11 cellular contexts compared by ENCODE assay signal in genomic region chr1:41476807-41477361, GRCh38. TPM values are rescaled to one million over a fixed set of nuclear protein-coding genes. Genes with fewer than 3 reads are reported as not detected.
DNase-seq lines count a peak whose midpoint lies in the region; ATAC-seq, FAIRE-seq and TF ChIP-seq lines count a peak whose summit lies in the region.
"Had no signal": no experiment of that assay in that cellular context is flagged by ENCODE, and none has a peak within 500 bp of the region (broad histone marks: within the 10 kb centered on the region; RNA-seq: fewer than 3 reads in every experiment).

No MANE protein-coding gene starts in this region.

- H3K36me3 Mint-ChIP-seq in activated CD4-positive, alpha-beta T cell treated with anti-CD3 and anti-CD28 coated beads, Interleukin-2, amount 10 ng/mL, durations not matched to agents 24 days and 14 days (ENCODE audit: low read depth) = no peaks in the 10 kb centered on the region
- H3K36me3 Mint-ChIP-seq: activated CD8-positive, alpha-beta memory T cell treated with anti-CD3 and anti-CD28 coated beads, Interleukin-2, amount 10 ng/mL, durations not matched to agents 7 days and 5 days; memory B cell had no signal

- H3K4me1 ChIP-seq in BLaER1 = peaks cover 28% of the 10 kb centered on the region
- H3K4me1 ChIP-seq in left ventricle myocardium inferior = peaks cover 61% of the 10 kb centered on the region
- H3K4me1 ChIP-seq in pancreas = peaks cover 16 to 41% (median 29%) of the 10 kb centered on the region in 3 donors

- H3K4me2 ChIP-seq in BLaER1 = peak overlapping the region; percentile 46

- no peak overlapping the region for H3K9ac ChIP-seq in BLaER1

- H3K9me3 Mint-ChIP-seq in activated CD4-positive, alpha-beta T cell treated with anti-CD3 and anti-CD28 coated beads, Interleukin-2, amount 10 ng/mL, durations not matched to agents 24 days and 14 days = no peaks in the 10 kb centered on the region
- H3K9me3 Mint-ChIP-seq: memory B cell had no signal

- ATAC-seq in pancreas = peak; percentile 71 to 86 (median 84)
- no peak for ATAC-seq in HG02759 (IDR thresholded peaks at IDR 0.05; ENCODE audit: unreplicated experiment)
- ATAC-seq: activated CD8-positive, alpha-beta memory T cell treated with anti-CD3 and anti-CD28 coated beads, Interleukin-2, amount 10 ng/mL, durations not matched to agents 7 days and 5 days had no signal

- H3K27ac ChIP-seq in BLaER1 (peak overlapping the region; percentile 28; the same call in 1 of the 2 replicates), left ventricle myocardium inferior (replicated peaks) (peak overlapping the region; percentile 84), pancreas (peak overlapping the region; percentile 52 to 86 (median 78))

- 44 to 45% methylated on average over 11 of the region's 11 CpGs for WGBS in pancreas, 2 donors

- no peaks in the 10 kb centered on the region for H3K9me3 ChIP-seq in BLaER1
- no peaks in the 10 kb centered on the region for H3K9me3 ChIP-seq in left ventricle myocardium inferior (replicated peaks)
- H3K9me3 ChIP-seq in pancreas = no peaks in the 10 kb centered on the region

- intact Hi-C loops in left ventricle myocardium inferior (cut with micrococcal nuclease) = no loop called here
- intact Hi-C loops in pancreas (cut with DNase I) = no loop called here
- intact Hi-C loops in activated CD4-positive, alpha-beta T cell treated with anti-CD3 and anti-CD28 coated beads, Interleukin-2, amount 10 ng/mL, durations not matched to agents 24 days and 14 days (cut with micrococcal nuclease) = no loop called here

- TF ChIP-seq CTCF in left ventricle myocardium inferior (IDR thresholded peaks at IDR 0.05; ENCODE audit: borderline replicate concordance) (no peak), pancreas (IDR thresholded peaks at IDR 0.05) (no peak)

- no peaks in the 10 kb centered on the region for H3K4me1 Mint-ChIP-seq in activated CD4-positive, alpha-beta T cell treated with anti-CD3 and anti-CD28 coated beads, Interleukin-2, amount 10 ng/mL, durations not matched to agents 24 days and 14 days
- H3K4me1 Mint-ChIP-seq: activated CD8-positive, alpha-beta memory T cell treated with anti-CD3 and anti-CD28 coated beads, Interleukin-2, amount 10 ng/mL, durations not matched to agents 7 days and 5 days; memory B cell had no signal

- no peaks in the 10 kb centered on the region for H4K20me1 ChIP-seq in BLaER1

- peaks cover 11% of the 10 kb centered on the region for H3K27me3 Mint-ChIP-seq in activated CD4-positive, alpha-beta T cell treated with anti-CD3 and anti-CD28 coated beads, Interleukin-2, amount 10 ng/mL, durations not matched to agents 24 days and 14 days

- H3K4me3 Mint-ChIP-seq in activated CD4-positive, alpha-beta T cell treated with anti-CD3 and anti-CD28 coated beads, Interleukin-2, amount 10 ng/mL, durations not matched to agents 24 days and 14 days = no peak overlapping the region
- H3K4me3 Mint-ChIP-seq: activated CD8-positive, alpha-beta memory T cell treated with anti-CD3 and anti-CD28 coated beads, Interleukin-2, amount 10 ng/mL, durations not matched to agents 7 days and 5 days; memory B cell had no signal

- FAIRE-seq in pancreas (lab: Jason Lieb, UNC) = no peak

- no peak overlapping the region for H3K4me3 ChIP-seq in BLaER1
- no peak overlapping the region for H3K4me3 ChIP-seq in left ventricle myocardium inferior
- no peak overlapping the region for H3K4me3 ChIP-seq in pancreas

- peak; percentile 70 for DNase-seq in NCI-H69 (lab: John Stamatoyannopoulos, UW)
- no peak for DNase-seq in left ventricle myocardium inferior
- peak; percentile 83 to 93 (median 89) for DNase-seq in pancreas
- DNase-seq in globus pallidus (ENCODE audit: low spot score) = no peak
- DNase-seq in NCI-H1105 treated with DMSO at 0.1 percent for 48 hours (lab: John Stamatoyannopoulos, UW) = no peak
- DNase-seq in activated CD4-positive, alpha-beta T cell treated with anti-CD3 and anti-CD28 coated beads, Interleukin-2, amount 10 ng/mL, durations not matched to agents 24 days and 14 days = no peak
- DNase-seq: activated CD8-positive, alpha-beta memory T cell treated with anti-CD3 and anti-CD28 coated beads, Interleukin-2, amount 10 ng/mL, durations not matched to agents 7 days and 5 days; effector memory CD4-positive, alpha-beta T cell had no signal

- H3K27ac Mint-ChIP-seq in activated CD4-positive, alpha-beta T cell treated with anti-CD3 and anti-CD28 coated beads, Interleukin-2, amount 10 ng/mL, durations not matched to agents 24 days and 14 days = no peak overlapping the region
- H3K27ac Mint-ChIP-seq: activated CD8-positive, alpha-beta memory T cell treated with anti-CD3 and anti-CD28 coated beads, Interleukin-2, amount 10 ng/mL, durations not matched to agents 7 days and 5 days; memory B cell had no signal

- H3K27me3 ChIP-seq in BLaER1 (no peaks in the 10 kb centered on the region), left ventricle myocardium inferior (ENCODE audit: low read depth) (no peaks in the 10 kb centered on the region), pancreas (no peaks in the 10 kb centered on the region)

- no peaks in the 10 kb centered on the region for H3K36me3 ChIP-seq in BLaER1
- H3K36me3 ChIP-seq in left ventricle myocardium inferior = no peaks in the 10 kb centered on the region
- H3K36me3 ChIP-seq in pancreas = no peaks in the 10 kb centered on the region

RNA-seq across cellular contexts. Expression of gene EDN2, which starts 7.6 kb away (rescaled TPM):
- total RNA-seq in left ventricle myocardium inferior = 0.47 TPM
- total RNA-seq in pancreas = 1 to 10 TPM; 1.2 to 3.0 (median 1.6) TPM
- polyA plus RNA-seq in pancreas = 1 to 10 TPM; 2.9 to 8.3 TPM
- total RNA-seq in activated CD4-positive, alpha-beta T cell treated with anti-CD3 and anti-CD28 coated beads, Interleukin-2, amount 10 ng/mL, durations not matched to agents 24 days and 14 days = not detected in 2 replicates
- total RNA-seq: activated CD8-positive, alpha-beta memory T cell treated with anti-CD3 and anti-CD28 coated beads, Interleukin-2, amount 10 ng/mL, durations not matched to agents 7 days and 5 days had no signal

Comparison
In these comparisons a context has a peak if more than half of its experiments do, and no peak if none do; other contexts are left out.
1. H3K27ac ChIP-seq: peak in every context shown above with its lines; median percentile 84 in left ventricle myocardium inferior; 78 in pancreas; 28 in BLaER1.
2. DNase-seq: peak in NCI-H69 (single experiment) and pancreas (6 of 6); none in left ventricle myocardium inferior (single experiment), globus pallidus (single experiment), NCI-H1105 treated with DMSO at 0.1 percent for 48 hours (single experiment) and activated CD4-positive, alpha-beta T cell treated with anti-CD3 and anti-CD28 coated beads, Interleukin-2, amount 10 ng/mL, durations not matched to agents 24 days and 14 days (single experiment).